Comparison of ENCODE assay signal across 14 cellular contexts in genomic region chr11:68381716-68382115, GRCh38.
DNase-seq lines count a peak whose midpoint lies in the region; ATAC-seq, FAIRE-seq and TF ChIP-seq lines count a peak whose summit lies in the region.
"Had no signal": no experiment of that assay in that cellular context is flagged by ENCODE, and none has a peak within 500 bp of the region (broad histone marks: within the 10 kb centered on the region; RNA-seq: fewer than 3 reads in every experiment).

No MANE protein-coding gene starts in this region.

- no peaks in the 10 kb centered on the region for H4K20me1 ChIP-seq in endothelial cell of umbilical vein (replicated peaks; ENCODE audit: control insufficient read depth, extremely low read depth, insufficient read depth, low read length)
- peaks cover 4% of the 10 kb centered on the region for H4K20me1 ChIP-seq in osteoblast (ENCODE audit: insufficient read depth, low read length)

- H3K36me3 Mint-ChIP-seq in activated naive CD8-positive, alpha-beta T cell treated with anti-CD3 and anti-CD28 coated beads, Interleukin-2, amount 10 ng/mL, durations not matched to agents 7 days and 5 days, result no peaks in the 10 kb centered on the region
- H3K36me3 Mint-ChIP-seq in activated naive CD8-positive, alpha-beta T cell treated with anti-CD3 and anti-CD28 coated beads, Interleukin-2, amount 50 U/mL, for 24 hours (ENCODE audit: low read depth), result no peaks in the 10 kb centered on the region
- H3K36me3 Mint-ChIP-seq in natural killer cell, result no peaks in the 10 kb centered on the region
- H3K36me3 Mint-ChIP-seq: activated naive CD8-positive, alpha-beta T cell treated with anti-CD3 and anti-CD28 coated beads for 36 hours had no signal

- no peak for FAIRE-seq in endothelial cell of umbilical vein (lab: Jason Lieb, UNC)
- FAIRE-seq: urothelium cell line had no signal

- H3K4me2 ChIP-seq in endothelial cell of umbilical vein (ENCODE audit: insufficient read depth, low read length) (peak overlapping the region; percentile 44), osteoblast (ENCODE audit: insufficient read depth, low read length) (peak overlapping the region; percentile 70)

- dilution Hi-C loops in endothelial cell of umbilical vein (cut with MboI; ENCODE audit: extremely low pct_ligation_motif_present, low sequenced_read_pairs), result no loop called here

- intact Hi-C loops in endothelial cell of umbilical vein (cut with micrococcal nuclease) (loop anchor here (1.0 to 5.0 kb wide), 4 partner anchors 56 to 172 kb away; partner anchors contain the start of gene C11orf24), uterus (cut with DNase I; ENCODE audit: low total_unique reads) (loop anchor here (10.0 kb wide), 1 partner anchor 67 kb away; the partner anchor contains the start of gene LRP5), natural killer cell (cut with micrococcal nuclease) (no loop called here)

- H3K4me1 ChIP-seq in endothelial cell of umbilical vein (ENCODE audit: control insufficient read depth, extremely low read depth, insufficient read depth, low read length) (peaks cover 50% of the 10 kb centered on the region), osteoblast (ENCODE audit: insufficient read depth, low read length) (peaks cover 23% of the 10 kb centered on the region), uterus (peaks cover 0 to 13% of the 10 kb centered on the region in 2 donors)

- peaks cover 32% of the 10 kb centered on the region for H3K4me1 Mint-ChIP-seq in activated naive CD8-positive, alpha-beta T cell treated with anti-CD3 and anti-CD28 coated beads, Interleukin-2, amount 10 ng/mL, durations not matched to agents 7 days and 5 days
- H3K4me1 Mint-ChIP-seq in activated naive CD8-positive, alpha-beta T cell treated with anti-CD3 and anti-CD28 coated beads, Interleukin-2, amount 50 U/mL, for 24 hours, result peaks cover 15% of the 10 kb centered on the region
- H3K4me1 Mint-ChIP-seq in natural killer cell, result peaks cover 5 to 8% of the 10 kb centered on the region in 2 donors

- TF ChIP-seq CTCF in endothelial cell of umbilical vein (IDR thresholded peaks at IDR 0.05; ENCODE audit: extremely low read depth in 1 of 2, insufficient read depth in 1 of 2, low read depth in 1 of 2, low read length in 2 of 2) (no peak), osteoblast (IDR thresholded peaks at IDR 0.05; ENCODE audit: extremely low read depth, low read depth, low read length) (no peak), uterus (IDR thresholded peaks at IDR 0.05) (no peak), natural killer cell (IDR thresholded peaks at IDR 0.05) (no peak)

- H3K36me3 ChIP-seq in endothelial cell of umbilical vein (ENCODE audit: control insufficient read depth in 2 of 2, extremely low read depth in 1 of 2, insufficient read depth in 2 of 2, low read length in 2 of 2), result peaks cover 0 to 10% of the 10 kb centered on the region in 2 experiments
- no peaks in the 10 kb centered on the region for H3K36me3 ChIP-seq in osteoblast (ENCODE audit: insufficient read depth, low read length)
- H3K36me3 ChIP-seq in uterus, result no peaks in the 10 kb centered on the region

- H3K9ac ChIP-seq in endothelial cell of umbilical vein (replicated peaks; ENCODE audit: extremely low read depth, insufficient read depth, low read length), result peak overlapping the region; percentile 64

- H3K4me3 Mint-ChIP-seq in activated naive CD8-positive, alpha-beta T cell treated with anti-CD3 and anti-CD28 coated beads, Interleukin-2, amount 10 ng/mL, durations not matched to agents 7 days and 5 days, result no peak overlapping the region
- H3K4me3 Mint-ChIP-seq in activated naive CD8-positive, alpha-beta T cell treated with anti-CD3 and anti-CD28 coated beads, Interleukin-2, amount 50 U/mL, for 24 hours, result no peak overlapping the region
- no peak overlapping the region for H3K4me3 Mint-ChIP-seq in natural killer cell
- H3K4me3 Mint-ChIP-seq: activated naive CD8-positive, alpha-beta T cell treated with anti-CD3 and anti-CD28 coated beads for 36 hours had no signal

- CTCF ChIA-PET in endothelial cell of umbilical vein (lab: Charles Lee), result interaction anchor here (0.8 to 4.7 kb wide), 10 partner anchors 10 to 130 kb away, joined by 3 to 53 read pairs (median 6); no protein-coding TSS in a partner anchor

- POLR2A ChIA-PET in activated naive CD8-positive, alpha-beta T cell treated with anti-CD3 and anti-CD28 coated beads, Interleukin-2, amount 10 ng/mL, durations not matched to agents 7 days and 5 days (lab: Charles Lee), result no interaction called here
- POLR2A ChIA-PET in endothelial cell of umbilical vein (lab: Charles Lee), result no interaction called here

- H3K27ac ChIP-seq in endothelial cell of umbilical vein (ENCODE audit: insufficient read depth, low read depth, low read length), result peak overlapping the region; percentile 90
- H3K27ac ChIP-seq in osteoblast (ENCODE audit: low read depth, low read length), result peak overlapping the region; percentile 86
- H3K27ac ChIP-seq in uterus, result peak overlapping the region; percentile 40 to 51

- ATAC-seq in activated naive CD8-positive, alpha-beta T cell treated with anti-CD3 and anti-CD28 coated beads, Interleukin-2, amount 10 ng/mL, durations not matched to agents 7 days and 5 days (ENCODE audit: low read depth), result no peak
- ATAC-seq in activated naive CD8-positive, alpha-beta T cell treated with anti-CD3 and anti-CD28 coated beads, Interleukin-2, amount 50 U/mL, for 24 hours, result no peak
- ATAC-seq in natural killer cell (no peak), HG03469 (IDR thresholded peaks at IDR 0.05; ENCODE audit: unreplicated experiment) (no peak)

- no peaks in the 10 kb centered on the region for H3K27me3 ChIP-seq in endothelial cell of umbilical vein (ENCODE audit: control insufficient read depth in 2 of 2, insufficient read depth in 2 of 2, low read length in 2 of 2)
- H3K27me3 ChIP-seq in osteoblast (ENCODE audit: insufficient read depth, low read length), result no peaks in the 10 kb centered on the region
- no peaks in the 10 kb centered on the region for H3K27me3 ChIP-seq in uterus

- H3K27me3 Mint-ChIP-seq in activated naive CD8-positive, alpha-beta T cell treated with anti-CD3 and anti-CD28 coated beads, Interleukin-2, amount 10 ng/mL, durations not matched to agents 7 days and 5 days, result no peaks in the 10 kb centered on the region
- H3K27me3 Mint-ChIP-seq in activated naive CD8-positive, alpha-beta T cell treated with anti-CD3 and anti-CD28 coated beads, Interleukin-2, amount 50 U/mL, for 24 hours, result no peaks in the 10 kb centered on the region
- H3K27me3 Mint-ChIP-seq in natural killer cell (ENCODE audit: low read depth in 2 of 2), result peaks cover 16 to 18% of the 10 kb centered on the region in 2 donors
- H3K27me3 Mint-ChIP-seq: activated naive CD8-positive, alpha-beta T cell treated with anti-CD3 and anti-CD28 coated beads for 36 hours had no signal

- H3K79me2 ChIP-seq in endothelial cell of umbilical vein (ENCODE audit: control insufficient read depth, insufficient read depth, low read length) (no peaks in the 10 kb centered on the region), osteoblast (ENCODE audit: insufficient read depth, low read length) (no peaks in the 10 kb centered on the region)

- H3K9me1 ChIP-seq in endothelial cell of umbilical vein (replicated peaks; ENCODE audit: control insufficient read depth, extremely low read depth, insufficient read depth, low read length), result no peaks in the 10 kb centered on the region

- H3K4me3 ChIP-seq in endothelial cell of umbilical vein (replicated peaks in 1 of 3; ENCODE audit: insufficient read depth in 1 of 3, low read depth in 1 of 3, low read length in 3 of 3) (peak overlapping the region in 1 of 3 experiments; percentile 0), osteoblast (ENCODE audit: insufficient read depth, low read length) (no peak overlapping the region), uterus (peak overlapping the region in 1 of 2 donors; percentile 1)

- no peak overlapping the region for H2AFZ ChIP-seq in endothelial cell of umbilical vein (ENCODE audit: low read depth, low read length)
- H2AFZ ChIP-seq in osteoblast (ENCODE audit: low read length), result no peak overlapping the region

- no peak for DNase-seq in activated naive CD8-positive, alpha-beta T cell treated with anti-CD3 and anti-CD28 coated beads, Interleukin-2, amount 10 ng/mL, durations not matched to agents 7 days and 5 days
- DNase-seq in activated naive CD8-positive, alpha-beta T cell treated with anti-CD3 and anti-CD28 coated beads, Interleukin-2, amount 50 U/mL, for 24 hours, result no peak
- peak; percentile 36 for DNase-seq in endothelial cell of umbilical vein (ENCODE audit: low read depth, low spot score)
- DNase-seq in osteoblast (ENCODE audit: insufficient read length, low spot score, missing footprints), result peak; percentile 71
- DNase-seq in uterus, result no peak
- DNase-seq in natural killer cell, result no peak
- no peak for DNase-seq in iPS-NIHi11 (ENCODE audit: low spot score)
- DNase-seq: activated naive CD8-positive, alpha-beta T cell treated with anti-CD3 and anti-CD28 coated beads for 36 hours; KG1; mammary epithelial cell; NCI-H187; posterior cingulate gyrus had no signal

- no peaks in the 10 kb centered on the region for H3K9me3 Mint-ChIP-seq in activated naive CD8-positive, alpha-beta T cell treated with anti-CD3 and anti-CD28 coated beads, Interleukin-2, amount 10 ng/mL, durations not matched to agents 7 days and 5 days
- H3K9me3 Mint-ChIP-seq in activated naive CD8-positive, alpha-beta T cell treated with anti-CD3 and anti-CD28 coated beads, Interleukin-2, amount 50 U/mL, for 24 hours, result no peaks in the 10 kb centered on the region
- no peaks in the 10 kb centered on the region for H3K9me3 Mint-ChIP-seq in natural killer cell
- H3K9me3 Mint-ChIP-seq: activated naive CD8-positive, alpha-beta T cell treated with anti-CD3 and anti-CD28 coated beads for 36 hours had no signal

- no peaks in the 10 kb centered on the region for H3K9me3 ChIP-seq in endothelial cell of umbilical vein (replicated peaks; ENCODE audit: control insufficient read depth, insufficient read depth, low read length)
- H3K9me3 ChIP-seq in osteoblast (ENCODE audit: low read depth, low read length), result no peaks in the 10 kb centered on the region
- no peaks in the 10 kb centered on the region for H3K9me3 ChIP-seq in uterus

- no peak for TF ChIP-seq POLR2A in endothelial cell of umbilical vein (IDR thresholded peaks at IDR 0.05; ENCODE audit: low read depth, low read length)
- TF ChIP-seq POLR2A in uterus (IDR thresholded peaks at IDR 0.05), result no peak

- no TSS peak for BruUV-seq in endothelial cell of umbilical vein (replicated peaks; lab: Mats Ljungman, UMichigan)

- peak overlapping the region; percentile 74 for H3K27ac Mint-ChIP-seq in activated naive CD8-positive, alpha-beta T cell treated with anti-CD3 and anti-CD28 coated beads, Interleukin-2, amount 10 ng/mL, durations not matched to agents 7 days and 5 days
- no peak overlapping the region for H3K27ac Mint-ChIP-seq in activated naive CD8-positive, alpha-beta T cell treated with anti-CD3 and anti-CD28 coated beads, Interleukin-2, amount 50 U/mL, for 24 hours
- H3K27ac Mint-ChIP-seq in natural killer cell, result no peak overlapping the region
- H3K27ac Mint-ChIP-seq: activated naive CD8-positive, alpha-beta T cell treated with anti-CD3 and anti-CD28 coated beads for 36 hours had no signal

TF ChIP-seq in endothelial cell of umbilical vein, 7 proteins besides CTCF, POLR2A, EP300 and RAD21 (continues in another document):
- no peak for TF ChIP-seq MYC (IDR thresholded peaks at IDR 0.05; ENCODE audit: low read depth, low read length)

Comparison
In these comparisons a context has a peak if more than half of its experiments do, and no peak if none do; other contexts are left out.
1. DNase-seq: peak in endothelial cell of umbilical vein (single experiment) and osteoblast (single experiment); none in activated naive CD8-positive, alpha-beta T cell treated with anti-CD3 and anti-CD28 coated beads, Interleukin-2, amount 10 ng/mL, durations not matched to agents 7 days and 5 days (single experiment), activated naive CD8-positive, alpha-beta T cell treated with anti-CD3 and anti-CD28 coated beads, Interleukin-2, amount 50 U/mL, for 24 hours (single experiment), uterus (0 of 2), natural killer cell (single experiment) and iPS-NIHi11 (single experiment).
2. Peak in every context shown above with its lines, with median percentiles within 50 percentile points of each other: H3K27ac ChIP-seq.